ENCODE assay signal across 23 cellular contexts in the genomic region with DNA sequence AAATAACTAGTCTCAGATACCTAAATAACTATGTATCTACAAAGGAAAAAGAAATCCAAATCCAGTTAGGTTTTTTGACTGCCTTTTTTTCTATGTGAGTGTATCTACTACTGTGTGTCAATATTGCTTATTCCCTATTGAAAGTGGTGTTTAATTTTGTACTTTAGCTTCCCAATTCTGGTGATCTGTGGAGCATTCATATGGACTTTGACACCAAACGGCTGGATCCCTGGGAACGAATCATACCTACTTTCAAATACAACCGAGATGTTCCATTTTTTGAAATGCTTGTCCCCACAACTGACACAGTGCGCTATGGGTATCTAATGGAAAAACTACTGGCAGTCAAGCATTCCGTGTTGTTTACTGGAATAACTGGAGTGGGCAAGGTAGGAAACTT.
"Had no signal": no experiment of that assay in that cellular context is flagged by ENCODE, and none has a peak within 500 bp of the region (broad histone marks: within the 10 kb centered on the region; RNA-seq: fewer than 3 reads in every experiment).

No MANE protein-coding gene starts in this region.

- H3K4me3 Mint-ChIP-seq: dendritic cell treated with granulocyte-macrophage colony-stimulating factor and Interleukin-4, amounts not matched to agents 40 ng/mL and 50 ng/mL, for 4 days; effector memory CD8-positive, alpha-beta T cell; endodermal cell; mesothelial cell of epicardium had no signal

- H3K27me3 ChIP-seq: colonic mucosa, esophagus squamous epithelium, gastrocnemius medialis, heart right ventricle had no signal

- H3K36me3 Mint-ChIP-seq: mesothelial cell of epicardium had no signal

- H3K27ac Mint-ChIP-seq: dendritic cell treated with granulocyte-macrophage colony-stimulating factor and Interleukin-4, amounts not matched to agents 40 ng/mL and 50 ng/mL, for 4 days; effector memory CD8-positive, alpha-beta T cell; endodermal cell; mesothelial cell of epicardium had no signal

- H3K9me3 ChIP-seq: colonic mucosa, esophagus squamous epithelium, gastrocnemius medialis, lower lobe of right lung, mucosa of descending colon had no signal

- H3K4me3 ChIP-seq: colonic mucosa, esophagus squamous epithelium, gastrocnemius medialis, heart right ventricle, left ventricle myocardium inferior, lower lobe of right lung, mucosa of descending colon had no signal

- H3K9me3 Mint-ChIP-seq: dendritic cell treated with granulocyte-macrophage colony-stimulating factor and Interleukin-4, amounts not matched to agents 40 ng/mL and 50 ng/mL, for 4 days; effector memory CD8-positive, alpha-beta T cell had no signal

- H3K36me3 ChIP-seq: colonic mucosa, esophagus squamous epithelium, gastrocnemius medialis, heart right ventricle, left ventricle myocardium inferior, lower lobe of right lung had no signal

- H3K4me1 Mint-ChIP-seq: endodermal cell, mesothelial cell of epicardium had no signal

- H3K27ac ChIP-seq: colonic mucosa, epithelial cell of prostate, esophagus squamous epithelium, gastrocnemius medialis, heart right ventricle, left ventricle myocardium inferior, lower lobe of right lung had no signal

- ATAC-seq: effector memory CD8-positive, alpha-beta T cell; esophagus mucosa; gastrocnemius medialis; heart right ventricle; left cardiac atrium; lower lobe of right lung; mucosa of descending colon had no signal

- H3K4me1 ChIP-seq: colonic mucosa, esophagus squamous epithelium, gastrocnemius medialis, heart right ventricle, left ventricle myocardium inferior, lower lobe of right lung had no signal

- DNase-seq: colonic mucosa; cortex of kidney; effector CD8-positive, alpha-beta T cell; effector memory CD8-positive, alpha-beta T cell; endodermal cell; erythroblast; esophagus squamous epithelium; foreskin fibroblast; foreskin melanocyte; gastrocnemius medialis; glutamatergic neuron; head of caudate nucleus; heart right ventricle; hippocampal formation; left cardiac atrium; left ventricle myocardium inferior; lower lobe of right lung; mesenchymal stem cell; mucosa of descending colon had no signal
